In genomic region chr12:51950682-51951198, GRCh38 we compare ENCODE assay signal across 8 cellular contexts. TPM values are rescaled to one million over a fixed set of nuclear protein-coding genes. Genes with fewer than 3 reads are reported as not detected.
DNase-seq lines count a peak whose midpoint lies in the region; ATAC-seq and TF ChIP-seq lines count a peak whose summit lies in the region.

No MANE protein-coding gene starts in this region.

- peaks cover 4% of the 10 kb centered on the region for H3K27me3 Mint-ChIP-seq in activated naive CD4-positive, alpha-beta T cell treated with anti-CD3 and anti-CD28 coated beads for 36 hours (ENCODE audit: low read depth)

- peak overlapping the region in 3 of 4 donors; percentile 64 to 76 (median 69) for H3K27ac ChIP-seq in body of pancreas
- H3K27ac ChIP-seq in mesenchymal stem cell (ENCODE audit: low read length, poor library complexity, severe bottlenecking): no peak overlapping the region
- peak overlapping the region; percentile 2 for H3K27ac ChIP-seq in upper lobe of right lung

- peak overlapping the region; percentile 54 for H3K27ac Mint-ChIP-seq in activated naive CD4-positive, alpha-beta T cell treated with anti-CD3 and anti-CD28 coated beads for 36 hours

- no peak overlapping the region for H2BK5ac ChIP-seq in mesenchymal stem cell (ENCODE audit: low read depth, low read length, poor library complexity, severe bottlenecking)

- peak overlapping the region in 1 of 2 experiments; percentile 64 for H2BK12ac ChIP-seq in mesenchymal stem cell (ENCODE audit: low read length in 2 of 2)

- H2AFZ ChIP-seq in mesenchymal stem cell (ENCODE audit: low read depth, low read length): peak overlapping the region; percentile 91

- H3K27me3 ChIP-seq in body of pancreas (no peaks in the 10 kb centered on the region), mesenchymal stem cell (ENCODE audit: control insufficient read depth in 1 of 2, insufficient read depth in 1 of 2, low read length in 2 of 2) (peaks cover 5 to 16% of the 10 kb centered on the region in 2 experiments), upper lobe of right lung (no peaks in the 10 kb centered on the region)

- H3K4me1 Mint-ChIP-seq in activated naive CD4-positive, alpha-beta T cell treated with anti-CD3 and anti-CD28 coated beads for 36 hours (ENCODE audit: low read depth): peaks cover 36% of the 10 kb centered on the region

- peak overlapping the region in 1 of 2 experiments; percentile 77 for H3K23ac ChIP-seq in mesenchymal stem cell (ENCODE audit: low read length in 2 of 2)

- H3K4me2 ChIP-seq in mesenchymal stem cell (ENCODE audit: low read length, poor library complexity, severe bottlenecking): peak overlapping the region; percentile 96

- peak overlapping the region; percentile 93 for H3K4me3 Mint-ChIP-seq in activated naive CD4-positive, alpha-beta T cell treated with anti-CD3 and anti-CD28 coated beads for 36 hours

- H3K36me3 Mint-ChIP-seq in activated naive CD4-positive, alpha-beta T cell treated with anti-CD3 and anti-CD28 coated beads for 36 hours (ENCODE audit: low read depth): no peaks in the 10 kb centered on the region

- H3K14ac ChIP-seq in mesenchymal stem cell (ENCODE audit: low read length in 2 of 2): peak overlapping the region in 1 of 2 experiments; percentile 77

- no peaks in the 10 kb centered on the region for H3K9me3 Mint-ChIP-seq in activated naive CD4-positive, alpha-beta T cell treated with anti-CD3 and anti-CD28 coated beads for 36 hours

- H3K4ac ChIP-seq in mesenchymal stem cell (ENCODE audit: low read depth in 1 of 2, low read length in 2 of 2): peak overlapping the region in 1 of 2 experiments; percentile 42

- H3K18ac ChIP-seq in mesenchymal stem cell (ENCODE audit: low read depth in 1 of 2, low read length in 2 of 2): peak overlapping the region in 1 of 2 experiments; percentile 85

- H4K91ac ChIP-seq in mesenchymal stem cell (ENCODE audit: low read length): no peak overlapping the region

- CTCF ChIA-PET in activated naive CD4-positive, alpha-beta T cell treated with anti-CD3 and anti-CD28 coated beads for 36 hours (lab: Charles Lee): interaction anchor here (0.7 to 2.5 kb wide), 10 partner anchors 13 to 74 kb away, joined by 3 to 7 read pairs (median 4); no protein-coding TSS in a partner anchor

- intact Hi-C loops in activated naive CD4-positive, alpha-beta T cell treated with anti-CD3 and anti-CD28 coated beads for 36 hours (cut with micrococcal nuclease): loop anchor here (1.0 to 2.0 kb wide), 2 partner anchors 21 to 74 kb away; no protein-coding TSS in a partner anchor
- intact Hi-C loops in body of pancreas (cut with DNase I): no loop called here
- intact Hi-C loops in upper lobe of right lung (cut with DNase I): no loop called here

- TF ChIP-seq CTCF in body of pancreas (IDR thresholded peaks at IDR 0.05): no peak
- no peak for TF ChIP-seq CTCF in upper lobe of right lung (IDR thresholded peaks at IDR 0.05)
- TF ChIP-seq CTCF in omental fat pad (IDR thresholded peaks at IDR 0.05): no peak

- no peaks in the 10 kb centered on the region for H3K9me3 ChIP-seq in body of pancreas
- H3K9me3 ChIP-seq in mesenchymal stem cell (ENCODE audit: control insufficient read depth, low read length): no peaks in the 10 kb centered on the region
- H3K9me3 ChIP-seq in upper lobe of right lung: no peaks in the 10 kb centered on the region

- no peak for DNase-seq in activated naive CD4-positive, alpha-beta T cell treated with anti-CD3 and anti-CD28 coated beads for 36 hours
- DNase-seq in activated naive CD4-positive, alpha-beta T cell treated with Interleukin-2 at 50 U/mL for 16 hours: no peak
- no peak for DNase-seq in body of pancreas
- no peak for DNase-seq in mesenchymal stem cell
- DNase-seq in upper lobe of right lung: no peak
- DNase-seq in midbrain (lab: John Stamatoyannopoulos, UW): no peak
- DNase-seq in omental fat pad (ENCODE audit: low spot score): no peak

- ATAC-seq in body of pancreas (no peak), upper lobe of right lung (no peak), HG02981 (IDR thresholded peaks at IDR 0.05; ENCODE audit: unreplicated experiment) (no peak), omental fat pad (ENCODE audit: low FRiP score) (no peak)

- H3K4me1 ChIP-seq in body of pancreas: peaks cover 28% of the 10 kb centered on the region
- H3K4me1 ChIP-seq in mesenchymal stem cell (ENCODE audit: control insufficient read depth, insufficient read depth, low read depth, low read length): peaks cover 9% of the 10 kb centered on the region
- H3K4me1 ChIP-seq in upper lobe of right lung: peaks cover 31% of the 10 kb centered on the region

- peak overlapping the region; percentile 87 for H3K9ac ChIP-seq in mesenchymal stem cell (ENCODE audit: low read length)

- H3K4me3 ChIP-seq in body of pancreas: no peak overlapping the region
- H3K4me3 ChIP-seq in mesenchymal stem cell (ENCODE audit: insufficient read depth in 1 of 2, low read depth in 1 of 2, low read length in 2 of 2): peak overlapping the region; percentile 64 to 85
- peak overlapping the region; percentile 47 for H3K4me3 ChIP-seq in upper lobe of right lung

- 1 to 2% methylated on average over 5 of the region's 5 CpGs for WGBS in body of pancreas, 2 donors
- WGBS in mesenchymal stem cell: 0% methylated on average over 5 of the region's 5 CpGs

- H2AK5ac ChIP-seq in mesenchymal stem cell (ENCODE audit: low read length, severe bottlenecking): no peak overlapping the region

- no peaks in the 10 kb centered on the region for H3K36me3 ChIP-seq in body of pancreas (replicated peaks in 1 of 2; ENCODE audit: insufficient read depth in 1 of 2, low read depth in 2 of 2)
- no peaks in the 10 kb centered on the region for H3K36me3 ChIP-seq in mesenchymal stem cell (ENCODE audit: control insufficient read depth in 1 of 2, insufficient read depth in 2 of 2, low read depth in 1 of 2, low read length in 2 of 2)
- no peaks in the 10 kb centered on the region for H3K36me3 ChIP-seq in upper lobe of right lung

- TF ChIP-seq POLR2A in body of pancreas (IDR thresholded peaks at IDR 0.05): no peak

- peaks cover 3% of the 10 kb centered on the region for H3K79me1 ChIP-seq in mesenchymal stem cell (replicated peaks; ENCODE audit: low read length, poor library complexity, severe bottlenecking)

- H2BK15ac ChIP-seq in mesenchymal stem cell (ENCODE audit: low read depth, poor library complexity, severe bottlenecking): no peak overlapping the region

- no peak overlapping the region for H2BK120ac ChIP-seq in mesenchymal stem cell (ENCODE audit: low read depth, low read length)

- H4K8ac ChIP-seq in mesenchymal stem cell (ENCODE audit: low read length): no peak overlapping the region

RNA-seq across cellular contexts. Expression of gene ACVR1B, which starts 0.8 kb away (rescaled TPM):
- total RNA-seq in activated naive CD4-positive, alpha-beta T cell treated with anti-CD3 and anti-CD28 coated beads for 36 hours: 1 to 10 TPM; 8.7 to 9.1 TPM
- total RNA-seq in body of pancreas (10 to 100 TPM; 19.8 to 21.8 TPM), upper lobe of right lung (33.5 TPM), omental fat pad (10 to 100 TPM; 15.9 to 42.2 (median 20.5) TPM)
- polyA plus RNA-seq in mesenchymal stem cell (2013, experiment 1 of 2): 13.6 TPM
- 13.2 TPM for polyA plus RNA-seq in mesenchymal stem cell (2013, experiment 2 of 2)

RNA-seq across cellular contexts. Expression of gene ACVRL1, which starts 43.4 kb away (rescaled TPM):
- not detected for total RNA-seq in activated naive CD4-positive, alpha-beta T cell treated with anti-CD3 and anti-CD28 coated beads for 36 hours
- total RNA-seq in body of pancreas (10 to 100 TPM; 37.1 to 93.9 TPM), upper lobe of right lung (223 TPM), omental fat pad (100 to 1,000 TPM in 3 of 4 donors, 10 to 100 TPM in 1; 69.3 to 593 (median 113) TPM)
- polyA plus RNA-seq in mesenchymal stem cell (2013, experiment 1 of 2): 158 TPM
- 162 TPM for polyA plus RNA-seq in mesenchymal stem cell (2013, experiment 2 of 2)

RNA-seq across cellular contexts. Expression of gene TAMALIN, which starts 56.0 kb away (rescaled TPM):
- 10 to 100 TPM; 14.7 to 14.8 TPM for total RNA-seq in activated naive CD4-positive, alpha-beta T cell treated with anti-CD3 and anti-CD28 coated beads for 36 hours
- total RNA-seq in body of pancreas (10 to 100 TPM in 1 of 2 donors, 1 to 10 TPM in 1; 7.0 to 19.4 TPM), upper lobe of right lung (199 TPM), omental fat pad (10 to 100 TPM; 19.0 to 67.9 (median 29.5) TPM)
- 17.3 TPM for polyA plus RNA-seq in mesenchymal stem cell (2013, experiment 1 of 2)
- 17.8 TPM for polyA plus RNA-seq in mesenchymal stem cell (2013, experiment 2 of 2)

Comparison
In these comparisons a context has a peak if more than half of its experiments do, and no peak if none do; other contexts are left out.
1. H3K4me3 ChIP-seq: peak in mesenchymal stem cell (2 of 2) and upper lobe of right lung (single experiment); none in body of pancreas (0 of 2).
2. RNA of gene ACVRL1, which starts 43.4 kb away (total RNA-seq): 223 TPM in upper lobe of right lung (single experiment), 69.3 to 593 TPM in omental fat pad and 37.1 to 93.9 TPM in body of pancreas; not detected in activated naive CD4-positive, alpha-beta T cell treated with anti-CD3 and anti-CD28 coated beads for 36 hours; every median in the first group is over 10 times any median in the second.